In genomic region chr4:171812377-171813194, GRCh38 we compare ENCODE assay signal across 8 cellular contexts. TPM values are rescaled to one million over a fixed set of nuclear protein-coding genes. Genes with fewer than 3 reads are reported as not detected.
A peak's percentile ranks its signal among the peaks of the same experiment; 100 is the strongest.
DNase-seq lines count a peak whose midpoint lies in the region; ATAC-seq and TF ChIP-seq lines count a peak whose summit lies in the region.

No MANE protein-coding gene starts in this region.

- H2AFZ ChIP-seq in ACC112 (ENCODE audit: low read length, unreplicated experiment): no peak overlapping the region

- H3K4me3 ChIP-seq in ACC112 (ENCODE audit: low read depth, low read length): peak overlapping the region; percentile 47; the same call in 1 of the 2 replicates
- no peak overlapping the region for H3K4me3 ChIP-seq in effector memory CD4-positive, alpha-beta T cell (ENCODE audit: insufficient read depth, low read depth, low read length, poor library complexity, severe bottlenecking)

- no peaks in the 10 kb centered on the region for H3K9me3 ChIP-seq in effector memory CD4-positive, alpha-beta T cell (ENCODE audit: control insufficient read depth, low read length)

- H3K27ac Mint-ChIP-seq in WTC11 (no peak overlapping the region), immature natural killer cell (no peak overlapping the region)
- H3K27ac Mint-ChIP-seq in naive thymus-derived CD8-positive, alpha-beta T cell: no peak overlapping the region

- POLR2A ChIA-PET in WTC11 (lab: Charles Lee): no interaction called here
- POLR2A ChIA-PET in naive thymus-derived CD8-positive, alpha-beta T cell (lab: Charles Lee): interaction anchor here (0.6 kb wide), 1 partner anchor 129 kb away, joined by 3 read pairs; no protein-coding TSS in a partner anchor

- H3K27me3 Mint-ChIP-seq in WTC11 (ENCODE audit: low read depth) (peaks cover 59% of the 10 kb centered on the region), immature natural killer cell (ENCODE audit: low read depth in 3 of 3) (peaks cover 0 to 5% (median 4%) of the 10 kb centered on the region in 3 donors)
- H3K27me3 Mint-ChIP-seq in naive thymus-derived CD8-positive, alpha-beta T cell: peaks cover 15 to 41% (median 21%) of the 10 kb centered on the region in 5 donors

- CTCF ChIA-PET in WTC11 (lab: Charles Lee): interaction anchor here (0.9 to 1.2 kb wide), 2 partner anchors 183 to 822 kb away, joined by 3 to 4 read pairs; no protein-coding TSS in a partner anchor

- peak; percentile 34 for DNase-seq in WTC11 (ENCODE audit: low spot score)
- DNase-seq in left kidney (ENCODE audit: low read depth, low spot score): peak; percentile 49
- DNase-seq in naive thymus-derived CD8-positive, alpha-beta T cell: no peak
- no peak for DNase-seq in effector memory CD4-positive, alpha-beta T cell
- no peak for DNase-seq in HuH-7.5 (ENCODE audit: low spot score)
- DNase-seq in immature natural killer cell: no peak

- H3K4me3 Mint-ChIP-seq in WTC11 (peak overlapping the region; percentile 88), immature natural killer cell (peak overlapping the region in 2 of 5 donors; percentile 46 to 61)
- peak overlapping the region in 1 of 10 donors; percentile 66 for H3K4me3 Mint-ChIP-seq in naive thymus-derived CD8-positive, alpha-beta T cell

- H3K36me3 ChIP-seq in ACC112 (ENCODE audit: insufficient read depth, low read length): no peaks in the 10 kb centered on the region
- no peaks in the 10 kb centered on the region for H3K36me3 ChIP-seq in effector memory CD4-positive, alpha-beta T cell (ENCODE audit: control insufficient read depth, insufficient read depth, low read length)

- H3K9me3 Mint-ChIP-seq in WTC11 (no peaks in the 10 kb centered on the region), immature natural killer cell (peaks cover 0 to 26% (median 20%) of the 10 kb centered on the region in 6 donors)
- peaks cover 0 to 13% (median 4%) of the 10 kb centered on the region in 9 donors for H3K9me3 Mint-ChIP-seq in naive thymus-derived CD8-positive, alpha-beta T cell

- H3K36me3 Mint-ChIP-seq in WTC11: no peaks in the 10 kb centered on the region
- H3K36me3 Mint-ChIP-seq in naive thymus-derived CD8-positive, alpha-beta T cell: peaks cover 0 to 10% (median 2%) of the 10 kb centered on the region in 3 donors
- H3K36me3 Mint-ChIP-seq in immature natural killer cell: no peaks in the 10 kb centered on the region

- peak; percentile 34 for ATAC-seq in GM21723 (IDR thresholded peaks at IDR 0.05; ENCODE audit: unreplicated experiment)
- peak; percentile 75 for ATAC-seq in WTC11
- no peak for ATAC-seq in naive thymus-derived CD8-positive, alpha-beta T cell

- H3K27me3 ChIP-seq in ACC112 (ENCODE audit: insufficient read depth, low read length): peaks cover 31% of the 10 kb centered on the region
- H3K27me3 ChIP-seq in effector memory CD4-positive, alpha-beta T cell (replicated peaks; ENCODE audit: control insufficient read depth, insufficient read depth, low read length, poor library complexity, severe bottlenecking): no peaks in the 10 kb centered on the region

- H3K79me2 ChIP-seq in ACC112 (ENCODE audit: control insufficient read depth, insufficient read depth, low read length, unreplicated experiment): no peaks in the 10 kb centered on the region

- H3K4me1 ChIP-seq in ACC112 (ENCODE audit: control insufficient read depth, insufficient read depth, low read length, unreplicated experiment): no peaks in the 10 kb centered on the region
- H3K4me1 ChIP-seq in effector memory CD4-positive, alpha-beta T cell (ENCODE audit: control insufficient read depth, insufficient read depth, low read length, poor library complexity, severe bottlenecking): no peaks in the 10 kb centered on the region

- H3K4me1 Mint-ChIP-seq in WTC11: peaks cover 13% of the 10 kb centered on the region
- peaks cover 0 to 3% (median 2%) of the 10 kb centered on the region in 4 donors for H3K4me1 Mint-ChIP-seq in naive thymus-derived CD8-positive, alpha-beta T cell
- no peaks in the 10 kb centered on the region for H3K4me1 Mint-ChIP-seq in immature natural killer cell

- H3K27ac ChIP-seq in ACC112 (ENCODE audit: low read depth, low read length): no peak overlapping the region
- H3K27ac ChIP-seq in effector memory CD4-positive, alpha-beta T cell (ENCODE audit: insufficient read depth, low read length, poor library complexity, severe bottlenecking): no peak overlapping the region

- no peak for TF ChIP-seq CTCF in WTC11 (IDR thresholded peaks at IDR 0.05)

TF ChIP-seq in WTC11, 78 proteins besides CTCF, POLR2A, EP300 and RAD21:
- TF ChIP-seq FOXP1 (CRISPR knock-in tag; IDR thresholded peaks at IDR 0.05; ENCODE audit: borderline replicate concordance) (0 out of 2 replicates have a peak, but pooled peaks have one; percentile 12), KAT7 (CRISPR knock-in tag; IDR thresholded peaks at IDR 0.05; ENCODE audit: borderline replicate concordance) (0 out of 2 replicates have a peak, but pooled peaks have one; percentile 15), ARID4B (CRISPR knock-in tag; IDR thresholded peaks at IDR 0.05; ENCODE audit: borderline replicate concordance) (0 out of 2 replicates have a peak, but pooled peaks have one; percentile 55), MAX (CRISPR knock-in tag; IDR thresholded peaks at IDR 0.05) (peak; percentile 56), NR2C2 (CRISPR knock-in tag; IDR thresholded peaks at IDR 0.05) (no peak), TP53 (CRISPR knock-in tag; IDR thresholded peaks at IDR 0.05) (peak; percentile 35; the same call in 1 of the 2 replicates)
TF ChIP-seq in WTC11: peak in this region for 5.

RNA-seq across cellular contexts. Expression of gene GALNTL6, which starts 0.6 kb away (rescaled TPM):
- total RNA-seq in WTC11 (2021): 0.11 to 0.24 TPM (median 0.21 TPM) in 3 replicates
- not detected for total RNA-seq in naive thymus-derived CD8-positive, alpha-beta T cell
- polyA plus RNA-seq in naive thymus-derived CD8-positive, alpha-beta T cell: not detected
- polyA plus RNA-seq in immature natural killer cell: not detected

Comparison
In these comparisons a context has a peak if more than half of its experiments do, and no peak if none do; other contexts are left out.
1. ATAC-seq: peak in GM21723 (single experiment) and WTC11 (single experiment); none in naive thymus-derived CD8-positive, alpha-beta T cell (0 of 2).
2. DNase-seq: peak in WTC11 (single experiment) and left kidney (single experiment); none in naive thymus-derived CD8-positive, alpha-beta T cell (0 of 10), effector memory CD4-positive, alpha-beta T cell (0 of 3), HuH-7.5 (single experiment) and immature natural killer cell (0 of 3).